8 cellular contexts compared by ENCODE assay signal in genomic region chr1:160400284-160400645, GRCh38. TPM values are rescaled to one million over a fixed set of nuclear protein-coding genes. Genes with fewer than 3 reads are reported as not detected.
DNase-seq lines count a peak whose midpoint lies in the region; ATAC-seq and TF ChIP-seq lines count a peak whose summit lies in the region.

Gene VANGL2, plus strand, starts transcription at chr1:160400564. Its CDS starts 15,274 bp downstream, at chr1:160415838.

- peak within 1 kb of the TSS; percentile 96 for H3K4me3 ChIP-seq in A673 (ENCODE audit: low read depth, low read length, poor library complexity, severe bottlenecking)
- H3K4me3 ChIP-seq in GM23248: no peak within 1 kb of the TSS
- peak within 1 kb of the TSS; percentile 53; the same call in 1 of the 2 replicates for H3K4me3 ChIP-seq in PC-9
- peak within 1 kb of the TSS; percentile 95 for H3K4me3 ChIP-seq in iPS DF 6.9 (ENCODE audit: low read length)

- no peak for ATAC-seq in HG02885 (IDR thresholded peaks at IDR 0.05; ENCODE audit: poor library complexity, unreplicated experiment)
- no peak for ATAC-seq in GM21576 (IDR thresholded peaks at IDR 0.05; ENCODE audit: unreplicated experiment)

- H3K36me3 ChIP-seq in A673 (ENCODE audit: insufficient read depth, low read length, poor library complexity, severe bottlenecking): no peaks in the 10 kb centered on the region
- H3K36me3 ChIP-seq in GM23248 (ENCODE audit: low read depth): no peaks in the 10 kb centered on the region
- no peaks in the 10 kb centered on the region for H3K36me3 ChIP-seq in PC-9 (ENCODE audit: low read depth)
- H3K36me3 ChIP-seq in iPS DF 6.9 (ENCODE audit: control insufficient read depth, insufficient read depth, low read length): no peaks in the 10 kb centered on the region

- H3K9me2 ChIP-seq in GM23248 (ENCODE audit: insufficient read depth) (no peaks in the 10 kb centered on the region), PC-9 (ENCODE audit: insufficient read depth) (no peaks in the 10 kb centered on the region)

- H3K27me3 ChIP-seq in A673 (replicated peaks; ENCODE audit: insufficient read depth, low read depth, low read length, poor library complexity) (no peaks in the 10 kb centered on the region), GM23248 (replicated peaks; ENCODE audit: insufficient read depth) (peaks cover 66% of the 10 kb centered on the region), PC-9 (ENCODE audit: insufficient read depth, low read depth) (peaks cover 21% of the 10 kb centered on the region), iPS DF 6.9 (ENCODE audit: control insufficient read depth, insufficient read depth, low read length) (no peaks in the 10 kb centered on the region)

- H3K4me2 ChIP-seq in GM23248 (ENCODE audit: unreplicated experiment) (no peak within 1 kb of the TSS), PC-9 (peak within 1 kb of the TSS; percentile 80)

- TF ChIP-seq CTCF in A673 (conservative IDR thresholded peaks at IDR 0.05; ENCODE audit: low read depth, low read length) (no peak), PC-9 (conservative IDR thresholded peaks at IDR 0.05) (no peak)

- H3K79me2 ChIP-seq in GM23248 (ENCODE audit: insufficient read depth) (no peaks in the 10 kb centered on the region), PC-9 (ENCODE audit: low read depth) (no peaks in the 10 kb centered on the region)

- H3K27ac ChIP-seq in A673 (ENCODE audit: low read depth, low read length, poor library complexity, severe bottlenecking) (peak within 1 kb of the TSS; percentile 90), GM23248 (no peak within 1 kb of the TSS), PC-9 (no peak within 1 kb of the TSS), iPS DF 6.9 (ENCODE audit: low read length) (no peak within 1 kb of the TSS)

- intact Hi-C loops in A673 (cut with micrococcal nuclease; ENCODE audit: unreplicated experiment): no loop called here
- intact Hi-C loops in PC-9 (cut with micrococcal nuclease; ENCODE audit: unreplicated experiment): no loop called here

- H3K9me3 ChIP-seq in A673 (ENCODE audit: low read depth, low read length, poor library complexity, severe bottlenecking): no peaks in the 10 kb centered on the region
- no peaks in the 10 kb centered on the region for H3K9me3 ChIP-seq in GM23248 (ENCODE audit: low read depth)
- H3K9me3 ChIP-seq in PC-9 (ENCODE audit: insufficient read depth, low read depth): no peaks in the 10 kb centered on the region
- H3K9me3 ChIP-seq in iPS DF 6.9 (ENCODE audit: control insufficient read depth, insufficient read depth, low read length): no peaks in the 10 kb centered on the region

- no peaks in the 10 kb centered on the region for H4K20me1 ChIP-seq in GM23248 (ENCODE audit: insufficient read depth)
- no peaks in the 10 kb centered on the region for H4K20me1 ChIP-seq in PC-9 (ENCODE audit: insufficient read depth)

- no TSS peak for BruUV-seq in A673 (replicated peaks; lab: Mats Ljungman, UMichigan)
- no TSS peak for BruUV-seq in PC-9 (replicated peaks; lab: Mats Ljungman, UMichigan)

- H3K9ac ChIP-seq in GM23248: no peak within 1 kb of the TSS

- POLR2A ChIA-PET in A673 (lab: Charles Lee; ENCODE audit: low non-redundant PET): no interaction called here
- POLR2A ChIA-PET in PC-9 (lab: Charles Lee; ENCODE audit: unreplicated experiment): no interaction called here

- H3F3A ChIP-seq in GM23248 (ENCODE audit: insufficient read depth) (no peaks in the 10 kb centered on the region), PC-9 (ENCODE audit: insufficient read depth, low read depth) (no peaks in the 10 kb centered on the region)

- H3K4me1 ChIP-seq in A673 (ENCODE audit: insufficient read depth, low read length, poor library complexity, severe bottlenecking) (peaks cover 15% of the 10 kb centered on the region), GM23248 (ENCODE audit: insufficient read depth) (no peaks in the 10 kb centered on the region), PC-9 (replicated peaks; ENCODE audit: insufficient read depth) (no peaks in the 10 kb centered on the region), iPS DF 6.9 (ENCODE audit: control insufficient read depth, insufficient read depth, low read length) (peaks cover 11% of the 10 kb centered on the region; the same call in 1 of the 2 replicates)

- DNase-seq in A673 (ENCODE audit: low spot score) (peak; percentile 78), GM23248 (peak; percentile 35), PC-9 (peak in 1 of 2 experiments; percentile 74), astrocyte of the hippocampus (ENCODE audit: low read depth, low spot score) (peak; percentile 95), iPS DF 6.9 (ENCODE audit: low read depth, low spot score) (no peak), retina (peak; percentile 97)

- WGBS in GM23248 (ENCODE audit: low coverage in 1 of 2, low lambda C conversion rate in 2 of 2, missing lambda C conversion rate in 2 of 2), 2 experiments: 2 to 4% methylated on average over 15 to 28 of the region's 32 CpGs
- WGBS in iPS DF 6.9 (ENCODE audit: insufficient coverage, insufficient read length): no CpG with 5 or more reads among the region's 32 CpGs

- H2AFZ ChIP-seq in GM23248: peak within 1 kb of the TSS; percentile 57; the same call in 1 of the 2 replicates
- peak within 1 kb of the TSS; percentile 67; the same call in 1 of the 2 replicates for H2AFZ ChIP-seq in PC-9

- in situ Hi-C loops in GM23248 (cut with MboI): no loop called here

- CTCF ChIA-PET in A673 (lab: Charles Lee) (no interaction called here), PC-9 (lab: Charles Lee) (interaction anchor here (0.6 kb wide), 1 partner anchor 349 kb away, joined by 3 read pairs; no protein-coding TSS in a partner anchor)

RNA-seq across cellular contexts. Expression of gene VANGL2, which starts in this region (rescaled TPM):
- total RNA-seq in A673 (2021) (20.9 and 22.7 TPM in 2 replicates), PC-9 (2021) (11.5 and 12.4 TPM in 2 replicates)
- total RNA-seq in GM23248 (2014; rRNA removed; shearing (Covaris generic)): not detected in 2 replicates
- polyA plus RNA-seq in GM23248 (2016; fragmentation: Nextera tagmentation; extraction: Ambion mirVana): not detected in 2 replicates

Comparison
In these comparisons a context has a peak if more than half of its experiments do, and no peak if none do; other contexts are left out.
1. RNA of gene VANGL2 (total RNA-seq): 20.9 to 22.7 TPM in A673 and 11.5 to 12.4 TPM in PC-9; not detected in GM23248; every median in the first group is over 10 times any median in the second.
2. Peak in DNase-seq in GM23248; RNA of the gene not detected or under 1 TPM.